ENCODE assay signal across 19 cellular contexts in the genomic region with DNA sequence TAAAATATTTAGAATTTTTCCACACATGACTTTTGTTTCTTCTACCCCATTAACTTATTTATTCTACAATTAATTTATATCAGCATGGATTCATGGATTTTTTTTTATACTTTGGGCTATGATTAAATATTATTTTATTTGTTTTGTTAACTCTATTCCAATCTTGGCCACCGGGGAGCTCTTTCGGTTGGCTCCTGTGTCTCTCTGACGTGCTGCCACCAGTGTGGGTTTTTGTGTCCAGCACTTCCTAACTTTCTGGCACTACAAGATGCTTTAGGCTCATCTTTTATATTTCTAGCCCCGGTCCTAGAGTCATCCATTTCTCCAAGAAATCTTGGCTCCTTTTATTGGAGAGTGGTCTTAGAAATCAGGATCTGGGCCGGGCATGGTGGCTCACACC. TPM values are rescaled to one million over a fixed set of nuclear protein-coding genes. Genes with fewer than 3 reads are reported as not detected.
"Had no signal": no experiment of that assay in that cellular context is flagged by ENCODE, and none has a peak within 500 bp of the region (broad histone marks: within the 10 kb centered on the region; RNA-seq: fewer than 3 reads in every experiment).

No MANE protein-coding gene starts in this region.

- H3K4me1 ChIP-seq: left ventricle myocardium inferior, psoas muscle, right lobe of liver had no signal

- H3K27me3 ChIP-seq: right lobe of liver had no signal

- H3K36me3 Mint-ChIP-seq: brain had no signal

- H3K27me3 Mint-ChIP-seq: activated naive CD8-positive, alpha-beta T cell had no signal

- DNase-seq: activated CD4-positive, alpha-beta T cell treated with anti-CD3 and anti-CD28 coated beads, Interleukin-2, amount 10 ng/mL, durations not matched to agents 7 days and 5 days; activated CD8-positive, alpha-beta memory T cell treated with anti-CD3 and anti-CD28 coated beads, Interleukin-2, amount 50 U/mL, for 48 hours; activated gamma-delta T cell treated with Interleukin-2 at 50 U/mL for 16 hours; amniotic stem cell; cerebellar nuclear complex; dermis blood vessel endothelial cell; erythroblast; left ventricle myocardium inferior; mesenchymal stem cell; naive thymus-derived CD8-positive, alpha-beta T cell; nucleus accumbens; psoas muscle; right lobe of liver had no signal

- H3K9me3 Mint-ChIP-seq: T-helper 2 cell treated with Interferon-gamma antibody and Interleukin-4, amounts not matched to agents 5 μg/mL and 100 μg/mL, for 36 hours had no signal

- H3K4me1 Mint-ChIP-seq: activated CD4-positive, alpha-beta T cell treated with anti-CD3 and anti-CD28 coated beads, Interleukin-2, amount 10 ng/mL, durations not matched to agents 7 days and 5 days; brain had no signal

- ATAC-seq: naive thymus-derived CD8-positive, alpha-beta T cell; psoas muscle; right lobe of liver had no signal

- H3K4me3 Mint-ChIP-seq: activated CD4-positive, alpha-beta T cell treated with anti-CD3 and anti-CD28 coated beads, Interleukin-2, amount 10 ng/mL, durations not matched to agents 7 days and 5 days; activated naive CD8-positive, alpha-beta T cell; brain; naive thymus-derived CD8-positive, alpha-beta T cell; T-helper 2 cell treated with Interferon-gamma antibody and Interleukin-4, amounts not matched to agents 5 μg/mL and 100 μg/mL, for 36 hours had no signal

- H3K27ac Mint-ChIP-seq: activated CD4-positive, alpha-beta T cell treated with anti-CD3 and anti-CD28 coated beads, Interleukin-2, amount 10 ng/mL, durations not matched to agents 7 days and 5 days; activated naive CD8-positive, alpha-beta T cell; brain; naive thymus-derived CD8-positive, alpha-beta T cell; T-helper 2 cell treated with Interferon-gamma antibody and Interleukin-4, amounts not matched to agents 5 μg/mL and 100 μg/mL, for 36 hours had no signal

- H3K36me3 ChIP-seq: left ventricle myocardium inferior, right lobe of liver had no signal

- H3K4me3 ChIP-seq: left ventricle myocardium inferior, psoas muscle, right lobe of liver had no signal

- H3K27ac ChIP-seq: left ventricle myocardium inferior, psoas muscle, right lobe of liver had no signal

RNA-seq across cellular contexts. Expression of a gene that starts 18.9 kb away (rescaled TPM):
- total RNA-seq: activated CD4-positive, alpha-beta T cell treated with anti-CD3 and anti-CD28 coated beads, Interleukin-2, amount 10 ng/mL, durations not matched to agents 7 days and 5 days; dermis blood vessel endothelial cell; kidney epithelial cell; left ventricle myocardium inferior; mucosa of gallbladder; naive thymus-derived CD8-positive, alpha-beta T cell; psoas muscle; right lobe of liver; urinary bladder had no signal

RNA-seq across cellular contexts. Expression of a gene that starts 27.9 kb away (rescaled TPM):
- total RNA-seq: activated CD4-positive, alpha-beta T cell treated with anti-CD3 and anti-CD28 coated beads, Interleukin-2, amount 10 ng/mL, durations not matched to agents 7 days and 5 days; dermis blood vessel endothelial cell; kidney epithelial cell; left ventricle myocardium inferior; mucosa of gallbladder; naive thymus-derived CD8-positive, alpha-beta T cell; psoas muscle; right lobe of liver; urinary bladder had no signal
